ENCODE assay signal across 11 cellular contexts in the genomic region with DNA sequence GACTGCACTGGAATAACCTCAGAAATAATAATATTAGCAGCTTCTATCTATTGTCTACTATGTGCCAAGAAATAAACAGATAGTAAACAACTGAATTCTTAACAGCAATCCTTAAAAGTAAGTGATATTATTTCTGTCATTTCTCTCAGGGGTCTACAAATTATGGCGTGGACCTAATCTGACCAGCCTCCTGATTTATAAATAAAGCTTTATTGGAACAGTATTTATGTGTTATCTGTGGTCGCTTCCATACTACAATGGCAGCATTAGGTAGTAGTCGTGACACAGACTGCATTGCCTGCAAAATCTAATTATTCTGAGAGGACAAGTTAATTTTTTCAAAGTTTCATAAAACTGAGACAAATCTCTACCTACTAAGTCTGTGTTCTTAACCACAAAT. TPM values are rescaled to one million over a fixed set of nuclear protein-coding genes. Genes with fewer than 3 reads are reported as not detected.
"Had no signal": no experiment of that assay in that cellular context is flagged by ENCODE, and none has a peak within 500 bp of the region (broad histone marks: within the 10 kb centered on the region; RNA-seq: fewer than 3 reads in every experiment).

No MANE protein-coding gene starts in this region.

- H3K27ac ChIP-seq: GM23248 had no signal

- H3K9ac ChIP-seq: GM23248 had no signal

- H3K9me3 ChIP-seq: HAP-1 had no signal

- H3K4me1 ChIP-seq: HAP-1 had no signal

- H3K4me2 ChIP-seq: GM23338 had no signal

- FAIRE-seq: H1, H54 had no signal

- ATAC-seq: GM23338, HCT116 had no signal

- H3K4me3 ChIP-seq: GM23248, GM23338, HAP-1 had no signal

- H2AFZ ChIP-seq: GM23248, GM23338 had no signal

- H3K36me3 ChIP-seq: HAP-1 had no signal

- DNase-seq: GM23248, GOT3, H7, H9, HCEC 1CT, HFFc6 had no signal

RNA-seq across cellular contexts. Expression of a gene that starts 49.0 kb away (rescaled TPM):
- total RNA-seq: GM23248 had no signal
- polyA plus RNA-seq: GM23248 had no signal
